ENCODE assay signal across 20 cellular contexts in genomic region chr4:8386731-8387130, GRCh38. TPM values are rescaled to one million over a fixed set of nuclear protein-coding genes. Genes with fewer than 3 reads are reported as not detected.
DNase-seq lines count a peak whose midpoint lies in the region; ATAC-seq lines count a peak whose summit lies in the region.
"Had no signal": no experiment of that assay in that cellular context is flagged by ENCODE, and none has a peak within 500 bp of the region (broad histone marks: within the 10 kb centered on the region; RNA-seq: fewer than 3 reads in every experiment).

No MANE protein-coding gene starts in this region.

- H3K4me3 ChIP-seq in right cardiac atrium (ENCODE audit: low read length), result no peak overlapping the region
- H3K4me3 ChIP-seq in neuronal stem cell (ENCODE audit: low read length in 2 of 2), result no peak overlapping the region
- H3K4me3 ChIP-seq: HAP-1 had no signal

- no peak overlapping the region for H3K4me2 ChIP-seq in neuronal stem cell (ENCODE audit: insufficient read depth, low read length, poor library complexity, severe bottlenecking)

- ATAC-seq in Right ventricle myocardium superior (ENCODE audit: poor library complexity) (no peak), right cardiac atrium (no peak), Right ventricle myocardium inferior (no peak)
- ATAC-seq in stimulated activated memory B cell treated with anti-CD40 and anti-IgM and Interleukin-4, amounts not matched to agents 10 μg/mL and 1 μg/mL and 100 μg/mL, for 72 hours, result no peak

- peak overlapping the region; percentile 90 for H3K14ac ChIP-seq in neuronal stem cell (ENCODE audit: low read length)

- H3K27ac Mint-ChIP-seq in stimulated activated memory B cell treated with anti-CD40 and anti-IgM and Interleukin-4, amounts not matched to agents 10 μg/mL and 1 μg/mL and 100 μg/mL, for 72 hours, result no peak overlapping the region
- H3K27ac Mint-ChIP-seq: B cell, HFFc6 had no signal

- no peak overlapping the region for H3K4ac ChIP-seq in neuronal stem cell (ENCODE audit: low read length)

- H3K9me3 Mint-ChIP-seq in stimulated activated memory B cell treated with anti-CD40 and anti-IgM and Interleukin-4, amounts not matched to agents 10 μg/mL and 1 μg/mL and 100 μg/mL, for 72 hours, result no peaks in the 10 kb centered on the region
- H3K9me3 Mint-ChIP-seq: CD4-positive, alpha-beta memory T cell; HFFc6 had no signal

- H3K27me3 ChIP-seq in right cardiac atrium (ENCODE audit: control insufficient read depth, insufficient read depth) (no peaks in the 10 kb centered on the region), neuronal stem cell (ENCODE audit: control insufficient read depth in 3 of 3, insufficient read depth in 3 of 3, low read depth in 1 of 3, low read length in 3 of 3) (no peaks in the 10 kb centered on the region)

- no peak overlapping the region for H3K9ac ChIP-seq in neuronal stem cell (ENCODE audit: low read depth, low read length, poor library complexity)

- peaks cover 61% of the 10 kb centered on the region for H3K36me3 Mint-ChIP-seq in stimulated activated memory B cell treated with anti-CD40 and anti-IgM and Interleukin-4, amounts not matched to agents 10 μg/mL and 1 μg/mL and 100 μg/mL, for 72 hours

- H3K4me1 Mint-ChIP-seq in stimulated activated memory B cell treated with anti-CD40 and anti-IgM and Interleukin-4, amounts not matched to agents 10 μg/mL and 1 μg/mL and 100 μg/mL, for 72 hours, result peaks cover under 1% of the 10 kb centered on the region
- H3K4me1 Mint-ChIP-seq: CD4-positive, alpha-beta memory T cell had no signal

- H2BK120ac ChIP-seq in neuronal stem cell (ENCODE audit: low read depth, low read length), result no peak overlapping the region

- H2BK15ac ChIP-seq in neuronal stem cell (ENCODE audit: low read length), result no peak overlapping the region

- H2BK12ac ChIP-seq in neuronal stem cell (ENCODE audit: low read length), result no peak overlapping the region

- H3K27ac ChIP-seq in right cardiac atrium (ENCODE audit: low read length) (no peak overlapping the region), neuronal stem cell (replicated peaks; ENCODE audit: low read length) (no peak overlapping the region)
- H3K27ac ChIP-seq: 22Rv1 had no signal

- peak overlapping the region; percentile 52 for H3K18ac ChIP-seq in neuronal stem cell (ENCODE audit: low read length)

- H4K8ac ChIP-seq in neuronal stem cell (ENCODE audit: low read depth, low read length), result no peak overlapping the region

- H2AFZ ChIP-seq in neuronal stem cell (ENCODE audit: low read length), result no peak overlapping the region

- H3K36me3 ChIP-seq in neuronal stem cell (replicated peaks in 1 of 2; ENCODE audit: control insufficient read depth in 2 of 2, insufficient read depth in 2 of 2, low read length in 2 of 2), result peaks cover 5 to 15% of the 10 kb centered on the region in 2 donors
- H3K36me3 ChIP-seq: HAP-1 had no signal

- intact Hi-C loops in Right ventricle myocardium superior (cut with DNase I) (no loop called here), cardiac septum (cut with DNase I) (no loop called here), right cardiac atrium (cut with DNase I) (no loop called here), Right ventricle myocardium inferior (cut with DNase I) (no loop called here)

- no peaks in the 10 kb centered on the region for H3K27me3 Mint-ChIP-seq in stimulated activated memory B cell treated with anti-CD40 and anti-IgM and Interleukin-4, amounts not matched to agents 10 μg/mL and 1 μg/mL and 100 μg/mL, for 72 hours
- H3K27me3 Mint-ChIP-seq: B cell; CD4-positive, alpha-beta memory T cell had no signal

- H3K79me1 ChIP-seq in neuronal stem cell (ENCODE audit: low read depth, low read length), result no peaks in the 10 kb centered on the region

- H4K91ac ChIP-seq in neuronal stem cell (ENCODE audit: low read depth, low read length, poor library complexity), result no peak overlapping the region

- H3K9me3 ChIP-seq in right cardiac atrium (ENCODE audit: control insufficient read depth, low read length) (no peaks in the 10 kb centered on the region), neuronal stem cell (replicated peaks in 1 of 2; ENCODE audit: control insufficient read depth in 2 of 2, insufficient read depth in 1 of 2, low read depth in 1 of 2, low read length in 2 of 2) (no peaks in the 10 kb centered on the region)
- H3K9me3 ChIP-seq: HAP-1 had no signal

- peak; percentile 31 for DNase-seq in Right ventricle myocardium superior
- DNase-seq in cardiac septum (ENCODE audit: low spot score), result no peak
- peak in 2 of 3 donors; percentile 32 to 51 for DNase-seq in right cardiac atrium
- DNase-seq in Right ventricle myocardium inferior (ENCODE audit: missing footprints), result no peak
- DNase-seq in neuronal stem cell (ENCODE audit: low spot score), result no peak
- no peak for DNase-seq in dermis blood vessel endothelial cell
- DNase-seq in NCI-H2029 (lab: John Stamatoyannopoulos, UW), result no peak
- DNase-seq: C1 segment of cervical spinal cord; Calu3; CD4-positive, alpha-beta memory T cell; COR-L47; DMS53; DMS79 treated with DMSO at 0.1 percent for 48 hours; GF-D8; GOT3; HFFc6 had no signal

- H3K4me1 ChIP-seq in right cardiac atrium (ENCODE audit: control insufficient read depth, insufficient read depth, low read length), result no peaks in the 10 kb centered on the region
- H3K4me1 ChIP-seq in neuronal stem cell (ENCODE audit: control insufficient read depth in 2 of 2, insufficient read depth in 1 of 2, low read depth in 1 of 2, low read length in 2 of 2), result peaks cover 0 to 2% of the 10 kb centered on the region in 2 donors
- H3K4me1 ChIP-seq: HAP-1 had no signal

- no peak overlapping the region for H2BK5ac ChIP-seq in neuronal stem cell (ENCODE audit: low read length)

- peak overlapping the region; percentile 69 for H3K23ac ChIP-seq in neuronal stem cell (ENCODE audit: low read depth, low read length, poor library complexity)

- H2AK5ac ChIP-seq in neuronal stem cell (ENCODE audit: low read depth, low read length), result no peak overlapping the region

- H3K4me3 Mint-ChIP-seq in stimulated activated memory B cell treated with anti-CD40 and anti-IgM and Interleukin-4, amounts not matched to agents 10 μg/mL and 1 μg/mL and 100 μg/mL, for 72 hours, result no peak overlapping the region
- H3K4me3 Mint-ChIP-seq: B cell; CD4-positive, alpha-beta memory T cell; HFFc6 had no signal

- WGBS in right cardiac atrium, result 90% methylated on average over 24 of the region's 24 CpGs
- WGBS in neuronal stem cell (ENCODE audit: extremely low coverage in 2 of 2, insufficient read length in 2 of 2, insufficient replicate concordance in 1 of 2), 2 donors, result no CpG with 5 or more reads among the region's 24 CpGs

RNA-seq across cellular contexts. Expression of gene ACOX3, which starts 53.8 kb away (rescaled TPM):
- total RNA-seq in Right ventricle myocardium superior (22.5 TPM), cardiac septum (29.3 TPM), right cardiac atrium (10 to 100 TPM; 52.9 to 94.8 (median 55.1) TPM), Right ventricle myocardium inferior (25.3 TPM), dermis blood vessel endothelial cell (29.3 and 44.2 TPM in 2 replicates)
- 25.7 TPM for polyA plus RNA-seq in right cardiac atrium
- 7.3 TPM for polyA plus RNA-seq in neuronal stem cell (2013, experiment 1 of 2)
- polyA plus RNA-seq in neuronal stem cell (2013, experiment 2 of 2), result 8.3 TPM

RNA-seq across cellular contexts. Expression of gene TRMT44, which starts 53.8 kb away (rescaled TPM):
- total RNA-seq in Right ventricle myocardium superior (8.4 TPM), cardiac septum (9.0 TPM), right cardiac atrium (10 to 100 TPM; 10.2 to 12.9 (median 12.5) TPM), Right ventricle myocardium inferior (9.2 TPM), dermis blood vessel endothelial cell (14.9 and 23.0 TPM in 2 replicates)
- polyA plus RNA-seq in right cardiac atrium, result 7.6 TPM
- polyA plus RNA-seq in neuronal stem cell (2013, experiment 1 of 2), result 5.4 TPM
- polyA plus RNA-seq in neuronal stem cell (2013, experiment 2 of 2), result 4.4 TPM

Comparison
In these comparisons a context has a peak if more than half of its experiments do, and no peak if none do; other contexts are left out.
1. DNase-seq: peak in Right ventricle myocardium superior (single experiment) and right cardiac atrium (2 of 3); none in cardiac septum (single experiment), Right ventricle myocardium inferior (single experiment), neuronal stem cell (single experiment), dermis blood vessel endothelial cell (single experiment) and NCI-H2029 (single experiment).